Comparison of ENCODE assay signal across 10 cellular contexts in the genomic region with DNA sequence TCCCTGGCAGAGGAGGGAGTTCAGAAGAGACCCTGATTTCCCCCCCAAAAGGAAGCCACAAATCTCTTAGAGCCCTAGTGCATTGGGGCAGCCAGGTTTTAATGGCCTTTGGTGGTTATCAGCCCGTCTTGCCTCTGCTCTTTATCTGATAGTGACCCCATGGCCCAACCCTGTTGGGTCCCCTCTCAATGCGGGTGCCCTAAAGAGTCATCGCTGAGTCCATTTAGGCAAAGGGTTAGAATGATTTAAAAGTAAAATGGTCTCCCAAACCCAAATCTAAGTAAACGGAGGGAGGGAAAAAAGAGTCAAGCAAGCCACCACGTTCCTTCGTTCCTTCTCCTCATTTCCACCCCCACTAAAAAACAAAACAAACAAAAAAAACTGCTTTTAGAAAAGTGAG.
A peak's percentile ranks its signal among the peaks of the same experiment; 100 is the strongest.
DNase-seq lines count a peak whose midpoint lies in the region; ATAC-seq and TF ChIP-seq lines count a peak whose summit lies in the region.
"Had no signal": no experiment of that assay in that cellular context is flagged by ENCODE, and none has a peak within 500 bp of the region (broad histone marks: within the 10 kb centered on the region; RNA-seq: fewer than 3 reads in every experiment).

No MANE protein-coding gene starts in this region.

- peaks cover 37% of the 10 kb centered on the region for H3K4me1 ChIP-seq in PC-9 (replicated peaks; ENCODE audit: insufficient read depth)
- no peaks in the 10 kb centered on the region for H3K4me1 ChIP-seq in prostate gland (replicated peaks)

- no peak for TF ChIP-seq POLR2A in prostate gland (IDR thresholded peaks at IDR 0.05)

- peaks cover 52% of the 10 kb centered on the region for H3F3A ChIP-seq in PC-9 (ENCODE audit: insufficient read depth, low read depth)

- H2AFZ ChIP-seq in PC-9, result no peak overlapping the region

- H3K4me3 Mint-ChIP-seq in endothelial cell (ENCODE audit: unreplicated experiment), result peak overlapping the region; percentile 86

- H3K9me3 Mint-ChIP-seq in endothelial cell (ENCODE audit: unreplicated experiment), result no peaks in the 10 kb centered on the region

- no peaks in the 10 kb centered on the region for H3K9me2 ChIP-seq in PC-9 (ENCODE audit: insufficient read depth)

- peaks cover 40% of the 10 kb centered on the region for H3K36me3 ChIP-seq in PC-9 (ENCODE audit: low read depth)
- no peaks in the 10 kb centered on the region for H3K36me3 ChIP-seq in prostate gland

- TF ChIP-seq CTCF in GM12875 (IDR thresholded peaks at IDR 0.05; ENCODE audit: borderline replicate concordance, insufficient read depth, low read depth, low read length), result no peak
- TF ChIP-seq CTCF in PC-9 (conservative IDR thresholded peaks at IDR 0.05), result no peak
- TF ChIP-seq CTCF in endothelial cell (IDR thresholded peaks at IDR 0.05; ENCODE audit: unreplicated experiment), result no peak
- TF ChIP-seq CTCF in prostate gland (IDR thresholded peaks at IDR 0.05), result no peak

- POLR2A ChIA-PET in PC-9 (lab: Charles Lee; ENCODE audit: unreplicated experiment), result interaction anchor here (0.7 to 1.3 kb wide), 2 partner anchors 39 to 71 kb away, joined by 3 to 5 read pairs; no protein-coding TSS in a partner anchor

- CTCF ChIA-PET in PC-9 (lab: Charles Lee), result no interaction called here

- 17% methylated on average over 6 of the region's 6 CpGs for WGBS in prostate gland

- peaks cover 30% of the 10 kb centered on the region for H3K4me1 Mint-ChIP-seq in endothelial cell (ENCODE audit: unreplicated experiment)

- no peak overlapping the region for H3K27ac Mint-ChIP-seq in endothelial cell (ENCODE audit: unreplicated experiment)

- H3K27ac ChIP-seq in PC-9, result peak overlapping the region; percentile 99
- H3K27ac ChIP-seq in prostate gland, result peak overlapping the region; percentile 82 to 88
- H3K27ac ChIP-seq: VCaP had no signal

- H3K4me2 ChIP-seq in PC-9, result peak overlapping the region; percentile 86

- peaks cover 27% of the 10 kb centered on the region; the same call in 1 of the 2 replicates for H4K20me1 ChIP-seq in PC-9 (ENCODE audit: insufficient read depth)

- H3K9me3 ChIP-seq in PC-9 (ENCODE audit: insufficient read depth, low read depth), result no peaks in the 10 kb centered on the region
- no peaks in the 10 kb centered on the region for H3K9me3 ChIP-seq in prostate gland
- H3K9me3 ChIP-seq: mucosa of descending colon had no signal

- DNase-seq in PC-9, result no peak
- no peak for DNase-seq in endothelial cell (ENCODE audit: low spot score)
- no peak for DNase-seq in prostate gland (ENCODE audit: low spot score)
- DNase-seq in NCI-H1930 (lab: John Stamatoyannopoulos, UW), result no peak
- DNase-seq in NCI-H446 treated with DMSO at 0.1 percent for 48 hours (lab: John Stamatoyannopoulos, UW), result no peak
- no peak for DNase-seq in islet precursor cell

- H3K36me3 Mint-ChIP-seq in endothelial cell (ENCODE audit: low read depth, unreplicated experiment), result no peaks in the 10 kb centered on the region

- intact Hi-C loops in PC-9 (cut with micrococcal nuclease; ENCODE audit: unreplicated experiment), result no loop called here
- intact Hi-C loops in prostate gland (cut with DNase I), result loop anchor here (5.0 to 10.0 kb wide), 4 partner anchors 88 to 442 kb away; no protein-coding TSS in a partner anchor

- no peak for ATAC-seq in HG02870 (IDR thresholded peaks at IDR 0.05; ENCODE audit: unreplicated experiment)
- ATAC-seq: mucosa of descending colon had no signal

- BruUV-seq in PC-9 (replicated peaks; lab: Mats Ljungman, UMichigan), result no TSS peak

- H3K4me3 ChIP-seq in GM12875 (ENCODE audit: low read depth, low read length), result peak overlapping the region; percentile 76
- peak overlapping the region; percentile 97 for H3K4me3 ChIP-seq in PC-9
- peak overlapping the region; percentile 58 to 83 for H3K4me3 ChIP-seq in prostate gland

- H3K27me3 Mint-ChIP-seq in endothelial cell (ENCODE audit: unreplicated experiment), result peaks cover 7% of the 10 kb centered on the region

- H3K27me3 ChIP-seq in PC-9 (ENCODE audit: insufficient read depth, low read depth) (no peaks in the 10 kb centered on the region), prostate gland (replicated peaks; ENCODE audit: insufficient read depth) (no peaks in the 10 kb centered on the region)

- peaks cover 82% of the 10 kb centered on the region for H3K79me2 ChIP-seq in PC-9 (ENCODE audit: low read depth)
